Comparison of ENCODE assay signal across 31 cellular contexts in genomic region chr17:68094481-68095078, GRCh38.
"Had no signal": no experiment of that assay in that cellular context is flagged by ENCODE, and none has a peak within 500 bp of the region (broad histone marks: within the 10 kb centered on the region; RNA-seq: fewer than 3 reads in every experiment).

No MANE protein-coding gene starts in this region.

- H3K27ac Mint-ChIP-seq: memory B cell; mesothelial cell of epicardium; natural killer cell treated with Interleukin-12 subunit alpha and Interleukin-12 subunit beta and Interleukin-15 and Interleukin-18, amount 100 ng/mL, for 72 hours; stimulated activated naive CD8-positive, alpha-beta T cell treated with anti-CD3 and anti-CD28 coated beads, Interleukin-15, amount 100 ng/mL, for 72 hours had no signal

- H2AFZ ChIP-seq: hepatocyte had no signal

- H3K79me2 ChIP-seq: hepatocyte had no signal

- H3K4me2 ChIP-seq: hepatocyte, smooth muscle cell had no signal

- H3K4me1 ChIP-seq: foreskin keratinocyte, gastroesophageal sphincter, prostate gland, suprapubic skin, upper lobe of right lung, uterus had no signal

- H3K9me3 ChIP-seq: gastroesophageal sphincter, heart left ventricle, mucosa of descending colon, prostate gland, suprapubic skin, transverse colon, upper lobe of right lung, uterus had no signal

- H3K36me3 Mint-ChIP-seq: memory B cell; mesothelial cell of epicardium; naive B cell; natural killer cell treated with Interleukin-12 subunit alpha and Interleukin-12 subunit beta and Interleukin-15 and Interleukin-18, amount 100 ng/mL, for 72 hours had no signal

- H3K27me3 ChIP-seq: dorsolateral prefrontal cortex, foreskin keratinocyte, gastroesophageal sphincter, heart left ventricle, hepatocyte, suprapubic skin, transverse colon, upper lobe of right lung, uterus had no signal

- H3K4me3 Mint-ChIP-seq: memory B cell; mesothelial cell of epicardium; naive B cell; natural killer cell treated with Interleukin-12 subunit alpha and Interleukin-12 subunit beta and Interleukin-15 and Interleukin-18, amount 100 ng/mL, for 72 hours; neural crest cell; stimulated activated naive CD8-positive, alpha-beta T cell treated with anti-CD3 and anti-CD28 coated beads, Interleukin-15, amount 100 ng/mL, for 72 hours had no signal

- ATAC-seq: esophagus mucosa; foreskin keratinocyte; gastroesophageal sphincter; heart left ventricle; left lobe of liver; mucosa of descending colon; right cardiac atrium; stimulated activated naive CD8-positive, alpha-beta T cell treated with anti-CD3 and anti-CD28 coated beads, Interleukin-15, amount 100 ng/mL, for 72 hours; upper lobe of right lung had no signal

- DNase-seq: dorsolateral prefrontal cortex; effector CD4-positive, alpha-beta T cell; foreskin keratinocyte; heart left ventricle; kidney; mucosa of descending colon; naive B cell; right cardiac atrium; stimulated activated CD4-positive, alpha-beta T cell treated with anti-CD3 and anti-CD28 coated beads, Interleukin-12 subunit alpha, Interleukin-12 subunit beta, amount 100 ng/mL, for 4 hours; stimulated activated CD4-positive, alpha-beta T cell treated with anti-CD3 and anti-CD28 coated beads, Interleukin-1b, Interleukin-23, amount 100 ng/mL, for 48 hours; stimulated activated CD4-positive, alpha-beta T cell treated with anti-CD3 and anti-CD28 coated beads, Interleukin-4, amount 100 ng/mL, for 1 hour; stimulated activated CD8-positive, alpha-beta memory T cell treated with anti-CD3 and anti-CD28 coated beads, Interleukin-4, amount 100 ng/mL, for 48 hours; stimulated activated naive CD4-positive, alpha-beta T cell; stimulated activated naive CD8-positive, alpha-beta T cell treated with anti-CD3 and anti-CD28 coated beads, Interleukin-15, amount 100 ng/mL, for 72 hours; transverse colon; upper lobe of right lung; uterus had no signal

- H3K36me3 ChIP-seq: gastroesophageal sphincter, heart left ventricle, prostate gland, suprapubic skin, transverse colon, upper lobe of right lung, uterus had no signal

- FAIRE-seq: colon, kidney had no signal

- H3K9me3 Mint-ChIP-seq: memory B cell; mesothelial cell of epicardium; naive B cell; natural killer cell treated with Interleukin-12 subunit alpha and Interleukin-12 subunit beta and Interleukin-15 and Interleukin-18, amount 100 ng/mL, for 72 hours; neural crest cell; stimulated activated naive CD8-positive, alpha-beta T cell treated with anti-CD3 and anti-CD28 coated beads, Interleukin-15, amount 100 ng/mL, for 72 hours had no signal

- H3K27ac ChIP-seq: dorsolateral prefrontal cortex, epithelial cell of prostate, foreskin keratinocyte, gastroesophageal sphincter, heart left ventricle, hepatocyte, prostate gland, suprapubic skin, transverse colon, upper lobe of right lung, uterus had no signal

- H3K27me3 Mint-ChIP-seq: memory B cell; naive B cell; natural killer cell treated with Interleukin-12 subunit alpha and Interleukin-12 subunit beta and Interleukin-15 and Interleukin-18, amount 100 ng/mL, for 72 hours had no signal

- H3K4me1 Mint-ChIP-seq: memory B cell, mesothelial cell of epicardium, neural crest cell had no signal

- H3K4me3 ChIP-seq: dorsolateral prefrontal cortex, gastroesophageal sphincter, heart left ventricle, hepatocyte, lung, mucosa of descending colon, prostate gland, smooth muscle cell, suprapubic skin, transverse colon, upper lobe of right lung, uterus had no signal
